ENCODE assay signal across 1 cellular context in the genomic region with DNA sequence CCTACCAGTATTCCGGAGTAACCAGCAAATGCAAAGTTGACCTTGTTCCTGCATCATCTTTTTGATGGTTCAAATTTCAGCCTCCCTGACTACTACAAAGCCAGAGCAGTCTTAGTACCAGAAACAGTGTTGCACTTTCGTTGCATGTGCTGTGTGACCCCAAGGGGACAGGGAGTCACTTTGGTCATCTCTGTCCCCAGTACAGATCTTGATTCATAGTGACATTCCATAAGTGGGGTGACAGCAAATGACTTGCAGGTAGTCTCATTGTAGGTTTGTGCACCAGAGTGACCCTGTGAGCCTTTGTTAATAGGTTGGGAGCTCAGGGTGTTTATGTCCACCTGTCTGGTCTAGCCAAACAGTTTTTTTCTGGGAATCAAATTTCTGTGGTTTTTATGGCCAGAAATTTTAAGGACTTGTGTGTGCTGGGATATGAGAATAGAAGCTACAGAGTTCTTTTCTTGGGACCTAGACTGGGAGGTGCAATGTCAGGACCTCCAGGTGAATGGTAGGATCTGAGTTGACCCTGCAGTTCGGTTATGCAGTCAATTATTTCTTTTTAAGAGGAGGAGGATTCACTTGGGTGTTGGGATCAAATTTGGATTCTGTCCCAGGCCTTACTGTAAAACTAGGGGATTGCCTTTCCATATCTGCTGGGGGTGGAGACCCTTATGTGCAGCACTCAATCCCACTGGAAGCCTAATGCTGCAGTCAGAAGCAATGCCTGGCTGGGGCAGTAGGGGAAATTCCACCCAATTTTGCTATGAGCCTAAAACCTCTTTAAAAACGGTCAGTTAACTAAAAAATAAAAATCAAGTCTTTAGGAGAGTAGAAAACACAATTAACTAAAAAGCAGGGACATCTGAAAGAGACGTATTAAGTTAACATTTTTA.
A peak's percentile ranks its signal among the peaks of the same experiment; 100 is the strongest.
TF ChIP-seq lines count a peak whose summit lies in the region.

No MANE protein-coding gene starts in this region.

TF ChIP-seq in HEK293, 187 proteins besides CTCF, POLR2A, EP300 and RAD21:
- TF ChIP-seq, protein P1, sequence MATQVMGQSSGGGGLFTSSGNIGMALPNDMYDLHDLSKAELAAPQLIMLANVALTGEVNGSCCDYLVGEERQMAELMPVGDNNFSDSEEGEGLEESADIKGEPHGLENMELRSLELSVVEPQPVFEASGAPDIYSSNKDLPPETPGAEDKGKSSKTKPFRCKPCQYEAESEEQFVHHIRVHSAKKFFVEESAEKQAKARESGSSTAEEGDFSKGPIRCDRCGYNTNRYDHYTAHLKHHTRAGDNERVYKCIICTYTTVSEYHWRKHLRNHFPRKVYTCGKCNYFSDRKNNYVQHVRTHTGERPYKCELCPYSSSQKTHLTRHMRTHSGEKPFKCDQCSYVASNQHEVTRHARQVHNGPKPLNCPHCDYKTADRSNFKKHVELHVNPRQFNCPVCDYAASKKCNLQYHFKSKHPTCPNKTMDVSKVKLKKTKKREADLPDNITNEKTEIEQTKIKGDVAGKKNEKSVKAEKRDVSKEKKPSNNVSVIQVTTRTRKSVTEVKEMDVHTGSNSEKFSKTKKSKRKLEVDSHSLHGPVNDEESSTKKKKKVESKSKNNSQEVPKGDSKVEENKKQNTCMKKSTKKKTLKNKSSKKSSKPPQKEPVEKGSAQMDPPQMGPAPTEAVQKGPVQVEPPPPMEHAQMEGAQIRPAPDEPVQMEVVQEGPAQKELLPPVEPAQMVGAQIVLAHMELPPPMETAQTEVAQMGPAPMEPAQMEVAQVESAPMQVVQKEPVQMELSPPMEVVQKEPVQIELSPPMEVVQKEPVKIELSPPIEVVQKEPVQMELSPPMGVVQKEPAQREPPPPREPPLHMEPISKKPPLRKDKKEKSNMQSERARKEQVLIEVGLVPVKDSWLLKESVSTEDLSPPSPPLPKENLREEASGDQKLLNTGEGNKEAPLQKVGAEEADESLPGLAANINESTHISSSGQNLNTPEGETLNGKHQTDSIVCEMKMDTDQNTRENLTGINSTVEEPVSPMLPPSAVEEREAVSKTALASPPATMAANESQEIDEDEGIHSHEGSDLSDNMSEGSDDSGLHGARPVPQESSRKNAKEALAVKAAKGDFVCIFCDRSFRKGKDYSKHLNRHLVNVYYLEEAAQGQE (tag by site-specific recombination; IDR thresholded peaks at IDR 0.05) = no peak
- TF ChIP-seq ZNF768 (tag by site-specific recombination; IDR thresholded peaks at IDR 0.05) = 0 out of 2 replicates have a peak, but pooled peaks have one; percentile 51
